ENCODE assay signal across 18 cellular contexts in the genomic region with DNA sequence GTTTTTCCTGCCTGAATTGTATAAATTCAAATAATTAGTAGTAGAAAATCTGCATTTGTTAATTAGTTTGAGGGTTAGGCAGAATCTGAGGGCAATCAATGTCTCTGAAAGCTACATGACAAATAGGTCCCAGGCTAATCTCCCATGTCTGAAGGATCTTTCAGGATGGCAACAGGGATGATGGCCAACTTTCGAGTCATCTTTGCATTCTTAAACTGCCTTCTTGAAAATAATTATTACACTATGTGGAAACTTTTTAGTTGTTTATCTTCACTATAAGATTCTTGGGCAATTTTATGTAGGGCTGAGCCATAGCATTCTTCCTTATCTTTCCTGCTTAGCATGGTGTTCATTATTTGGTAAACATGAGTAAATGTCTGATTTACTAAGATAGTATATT.
"Had no signal": no experiment of that assay in that cellular context is flagged by ENCODE, and none has a peak within 500 bp of the region (broad histone marks: within the 10 kb centered on the region; RNA-seq: fewer than 3 reads in every experiment).

No MANE protein-coding gene starts in this region.

- H3K36me3 ChIP-seq: brain microvascular endothelial cell, spleen, thyroid gland, WERI-Rb-1 had no signal

- H3K4me3 ChIP-seq: lung, spleen, thyroid gland had no signal

- DNase-seq: activated CD4-positive, alpha-beta T cell treated with anti-CD3 and anti-CD28 coated beads for 1 hour; activated CD4-positive, alpha-beta T cell treated with anti-CD3 and anti-CD28 coated beads, Interleukin-2, amount 50 U/mL, for 4 hours; activated gamma-delta T cell treated with Interleukin-2 at 50 U/mL for 16 hours; amygdala; brain microvascular endothelial cell; effector CD8-positive, alpha-beta T cell; foreskin melanocyte; glutamatergic neuron; hippocampal formation; posterior cingulate gyrus; spleen; stimulated activated CD4-positive, alpha-beta T cell treated with anti-CD3 and anti-CD28 coated beads, Interleukin-4, amount 100 ng/mL, for 4 hours; stimulated activated naive B cell treated with anti-CD40 and anti-IgM and Interleukin-4, amounts not matched to agents 10 μg/mL and 1 μg/mL and 100 μg/mL, for 72 hours; thyroid gland; WERI-Rb-1 had no signal

- H3K27me3 ChIP-seq: brain microvascular endothelial cell, spleen, thyroid gland had no signal

- ATAC-seq: activated naive CD4-positive, alpha-beta T cell treated with anti-CD3 and anti-CD28 coated beads, Interleukin-2, amount 50 U/mL, for 72 hours; esophagus mucosa; stimulated activated naive B cell treated with anti-CD40 and anti-IgM and Interleukin-4, amounts not matched to agents 10 μg/mL and 1 μg/mL and 100 μg/mL, for 72 hours had no signal
